Comparison of ENCODE assay signal across 13 cellular contexts in the genomic region with DNA sequence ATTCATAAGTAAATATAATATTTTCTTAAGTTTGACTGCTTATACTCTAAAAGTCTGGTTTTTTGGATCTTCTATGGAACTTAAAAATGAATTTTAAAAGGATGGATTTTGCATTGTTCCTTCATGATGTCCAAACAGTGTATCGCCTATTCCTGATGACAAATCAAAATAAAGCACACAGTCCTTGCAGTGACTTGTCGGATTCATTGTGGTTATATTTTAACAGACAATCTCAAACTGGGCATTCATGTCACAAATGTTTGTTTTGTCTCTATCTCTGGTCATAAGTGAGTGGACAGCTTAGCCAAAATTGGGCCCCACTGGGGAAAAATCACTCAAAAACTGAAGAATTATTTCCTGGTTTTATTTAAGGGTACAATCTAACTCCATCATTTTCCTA.
A peak's percentile ranks its signal among the peaks of the same experiment; 100 is the strongest.
DNase-seq lines count a peak whose midpoint lies in the region; ATAC-seq, FAIRE-seq and TF ChIP-seq lines count a peak whose summit lies in the region.
"Had no signal": no experiment of that assay in that cellular context is flagged by ENCODE, and none has a peak within 500 bp of the region (broad histone marks: within the 10 kb centered on the region; RNA-seq: fewer than 3 reads in every experiment).

No MANE protein-coding gene starts in this region.

- H3K9me3 ChIP-seq in A549 (no peaks in the 10 kb centered on the region), right lobe of liver (no peaks in the 10 kb centered on the region)
- H3K9me3 ChIP-seq: HAP-1 had no signal

- peaks cover 18% of the 10 kb centered on the region for H3K4me1 ChIP-seq in A549
- H3K4me1 ChIP-seq in right lobe of liver: peaks cover 0 to 21% (median 10%) of the 10 kb centered on the region in 4 donors
- H3K4me1 ChIP-seq: HAP-1 had no signal

- WGBS in A549 (ENCODE audit: missing lambda C conversion rate): 9% methylated on average over 2 of the region's 2 CpGs
- WGBS in right lobe of liver (ENCODE audit: insufficient coverage, low coverage, low lambda C conversion rate, missing lambda C conversion rate): 30% methylated on average over 2 of the region's 2 CpGs

- no peak for TF ChIP-seq RAD21 in A549 (conservative IDR thresholded peaks at IDR 0.05 in 1 of 2, IDR thresholded peaks at IDR 0.05 in 1 of 2)

- FAIRE-seq in A549 (lab: Jason Lieb, UNC): no peak
- FAIRE-seq: GM12878, H1 had no signal

- H3K27me3 ChIP-seq in right lobe of liver: no peaks in the 10 kb centered on the region

- no peak; a peak in 1 of 6 replicates for ATAC-seq in A549
- ATAC-seq in right lobe of liver: peak; percentile 91 to 96 (median 93)
- no peak for ATAC-seq in GM18909 (IDR thresholded peaks at IDR 0.05; ENCODE audit: poor library complexity, unreplicated experiment)
- ATAC-seq in GM18519 (IDR thresholded peaks at IDR 0.05; ENCODE audit: low FRiP score, unreplicated experiment): no peak
- ATAC-seq in activated CD4-positive, CD25-positive, alpha-beta regulatory T cell treated with anti-CD3 and anti-CD28 coated beads, Interleukin-2, amount 50 U/mL, for 24 hours: no peak
- ATAC-seq: CD8-positive, alpha-beta T cell; GM12878 had no signal

- TF ChIP-seq CTCF in A549 (IDR thresholded peaks at IDR 0.05): no peak
- no peak for TF ChIP-seq CTCF in VCaP (conservative IDR thresholded peaks at IDR 0.05)
- no peak for TF ChIP-seq CTCF in right lobe of liver (IDR thresholded peaks at IDR 0.05)

- no peaks in the 10 kb centered on the region for H3K36me3 ChIP-seq in right lobe of liver
- H3K36me3 ChIP-seq: HAP-1 had no signal

- H3K27ac ChIP-seq in A549 (0 out of 6 replicates have a peak overlapping the region, but pooled peaks of 1 of the 2 experiments have one; percentile 41), VCaP (peak overlapping the region; percentile 43), right lobe of liver (peak overlapping the region in 2 of 3 donors; percentile 41 to 50)

- intact Hi-C loops in right lobe of liver (cut with DNase I): no loop called here

- no peak for DNase-seq in A549 (ENCODE audit: low read depth in 1 of 2, low spot score in 1 of 2)
- peak; percentile 4 for DNase-seq in DMS53 treated with DMSO at 0.1 percent for 48 hours (lab: John Stamatoyannopoulos, UW; ENCODE audit: unreplicated experiment)
- no peak for DNase-seq in right lobe of liver
- DNase-seq: CD8-positive, alpha-beta T cell; COR-L47; HFFc6 had no signal

- no peak overlapping the region for H3K4me3 ChIP-seq in A549
- no peak overlapping the region for H3K4me3 ChIP-seq in right lobe of liver
- H3K4me3 ChIP-seq: GM12878, HAP-1 had no signal

- TF ChIP-seq EP300 in A549 (IDR thresholded peaks at IDR 0.05): no peak

- POLR2A ChIA-PET in A549 (lab: Yijun Ruan, JAX): no interaction called here

- CTCF ChIA-PET in A549 (lab: Yijun Ruan, JAX): interaction anchor here (1.0 to 1.8 kb wide), 3 partner anchors 9 to 1022 kb away, joined by 3 to 4 read pairs (median 3); no protein-coding TSS in a partner anchor

- TF ChIP-seq POLR2A in A549 (IDR thresholded peaks at IDR 0.05; ENCODE audit: low read length): no peak
- no peak for TF ChIP-seq POLR2A in right lobe of liver (IDR thresholded peaks at IDR 0.05)

- H3K4me2 ChIP-seq in A549: peak overlapping the region; percentile 51

TF ChIP-seq in A549, 52 proteins besides CTCF, POLR2A, EP300 and RAD21:
- TF ChIP-seq, protein P1, sequence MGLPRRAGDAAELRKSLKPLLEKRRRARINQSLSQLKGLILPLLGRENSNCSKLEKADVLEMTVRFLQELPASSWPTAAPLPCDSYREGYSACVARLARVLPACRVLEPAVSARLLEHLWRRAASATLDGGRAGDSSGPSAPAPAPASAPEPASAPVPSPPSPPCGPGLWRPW (IDR thresholded peaks at IDR 0.05): no peak
- no peak for TF ChIP-seq CBX2 (IDR thresholded peaks at IDR 0.05; ENCODE audit: borderline replicate concordance, low read depth)
- no peak for TF ChIP-seq MAFK (IDR thresholded peaks at IDR 0.05; ENCODE audit: partially characterized antibody)
- no peak for TF ChIP-seq FOSB (CRISPR knock-in tag; IDR thresholded peaks at IDR 0.05)
- TF ChIP-seq FOSL2 (IDR thresholded peaks at IDR 0.05): no peak
- TF ChIP-seq FOSL2 (CRISPR knock-in tag; IDR thresholded peaks at IDR 0.05): no peak
- no peak for TF ChIP-seq GATA3 (IDR thresholded peaks at IDR 0.05; ENCODE audit: borderline replicate concordance)
- no peak for TF ChIP-seq ZFP36 (IDR thresholded peaks at IDR 0.05; ENCODE audit: borderline replicate concordance, partially characterized antibody)
- no peak for TF ChIP-seq CBX8 (IDR thresholded peaks at IDR 0.05)
- no peak for TF ChIP-seq CEBPB (IDR thresholded peaks at IDR 0.05)
- no peak for TF ChIP-seq CHD4 (IDR thresholded peaks at IDR 0.05; ENCODE audit: borderline replicate concordance)

Comparison
In these comparisons a context has a peak if more than half of its experiments do, and no peak if none do; other contexts are left out.
1. ATAC-seq: peak in right lobe of liver (4 of 4); none in A549 (0 of 2), GM18909 (single experiment), GM18519 (single experiment) and activated CD4-positive, CD25-positive, alpha-beta regulatory T cell treated with anti-CD3 and anti-CD28 coated beads, Interleukin-2, amount 50 U/mL, for 24 hours (0 of 2).